ENCODE assay signal across 8 cellular contexts in the genomic region with DNA sequence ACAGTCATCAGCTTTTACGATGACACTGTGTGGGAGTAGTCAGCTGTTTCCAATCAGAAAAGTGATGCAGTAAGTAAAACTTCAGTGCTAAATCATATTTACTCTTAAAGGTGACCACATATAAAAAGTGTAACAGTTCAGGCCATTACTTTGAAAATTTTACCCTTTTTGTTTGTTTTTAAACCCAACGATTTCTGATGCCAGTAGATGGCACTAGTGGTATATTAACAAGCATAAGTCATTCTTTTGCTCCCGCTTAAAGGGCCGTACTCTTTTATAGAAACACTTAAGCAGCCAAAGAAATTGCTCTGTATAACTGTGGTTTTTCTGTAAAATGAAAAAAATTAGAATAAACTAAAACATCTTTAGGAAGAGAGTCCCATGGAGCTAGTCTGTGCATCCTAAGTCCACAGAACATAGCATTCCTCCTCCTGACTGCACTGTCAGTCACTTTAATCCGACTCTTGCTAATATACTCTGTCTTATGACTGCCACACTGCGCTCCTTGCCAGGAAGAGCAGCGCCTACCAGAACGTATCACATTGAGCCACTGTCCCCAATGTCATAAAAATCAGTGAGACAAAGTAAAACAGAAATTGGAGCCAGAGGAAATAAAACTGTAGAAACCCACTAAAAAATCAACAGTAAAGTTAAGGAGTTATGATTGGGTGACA. TPM values are rescaled to one million over a fixed set of nuclear protein-coding genes. Genes with fewer than 3 reads are reported as not detected.
A peak's percentile ranks its signal among the peaks of the same experiment; 100 is the strongest.
DNase-seq lines count a peak whose midpoint lies in the region; ATAC-seq and TF ChIP-seq lines count a peak whose summit lies in the region.

No MANE protein-coding gene starts in this region.

- no peaks in the 10 kb centered on the region for H3K4me1 ChIP-seq in BE2C
- H3K4me1 ChIP-seq in left lung: peaks cover 0 to 19% of the 10 kb centered on the region in 2 donors
- peaks cover 2 to 13% (median 7%) of the 10 kb centered on the region in 4 donors for H3K4me1 ChIP-seq in upper lobe of left lung

- ATAC-seq in left lung (peak; percentile 53), upper lobe of left lung (ENCODE audit: low FRiP score in 2 of 2) (peak in 1 of 2 donors; percentile 61), HG03520 (IDR thresholded peaks at IDR 0.05; ENCODE audit: unreplicated experiment) (no peak)

- TF ChIP-seq CTCF in BE2C (IDR thresholded peaks at IDR 0.05; ENCODE audit: low read depth, low read length): peak; percentile 57
- peak; percentile 34 to 42 for TF ChIP-seq CTCF in left lung (IDR thresholded peaks at IDR 0.05)
- peak in 4 of 6 experiments; percentile 41 to 55 (median 54) for TF ChIP-seq CTCF in upper lobe of left lung (IDR thresholded peaks at IDR 0.05)

- no peaks in the 10 kb centered on the region for H3K36me3 ChIP-seq in BE2C
- H3K36me3 ChIP-seq in H7 (replicated peaks; ENCODE audit: control insufficient read depth, insufficient read depth, low read length): peaks cover 1% of the 10 kb centered on the region
- H3K36me3 ChIP-seq in left lung: peaks cover 0 to 23% of the 10 kb centered on the region in 2 donors
- H3K36me3 ChIP-seq in upper lobe of left lung: peaks cover 0 to 13% (median 7%) of the 10 kb centered on the region in 4 donors

- H3K9me3 ChIP-seq in BE2C: no peaks in the 10 kb centered on the region
- no peaks in the 10 kb centered on the region for H3K9me3 ChIP-seq in left lung
- H3K9me3 ChIP-seq in upper lobe of left lung: no peaks in the 10 kb centered on the region

- no peak for TF ChIP-seq POLR2A in upper lobe of left lung (IDR thresholded peaks at IDR 0.05)

- intact Hi-C loops in left lung (cut with DNase I): loop anchor here in 1 of 2 donors (10.0 kb wide), 1 partner anchor 336 kb away; no protein-coding TSS in a partner anchor

- H3K4me3 ChIP-seq in BE2C (ENCODE audit: low read depth, low read length) (no peak overlapping the region), H7 (ENCODE audit: insufficient read depth, low read depth, low read length) (no peak overlapping the region), left lung (no peak overlapping the region), upper lobe of left lung (no peak overlapping the region)

- H3K27ac ChIP-seq in left lung (no peak overlapping the region), upper lobe of left lung (peak overlapping the region in 1 of 4 donors; percentile 6)

- no peak for TF ChIP-seq EP300 in upper lobe of left lung (IDR thresholded peaks at IDR 0.05)

- peaks cover 76% of the 10 kb centered on the region for H3K27me3 ChIP-seq in BE2C
- no peaks in the 10 kb centered on the region for H3K27me3 ChIP-seq in H7 (ENCODE audit: control insufficient read depth, insufficient read depth, low read length)
- H3K27me3 ChIP-seq in left lung: no peaks in the 10 kb centered on the region
- H3K27me3 ChIP-seq in upper lobe of left lung: no peaks in the 10 kb centered on the region

- DNase-seq in BE2C (no peak), H7 (peak; percentile 64), NCI-H82 treated with DMSO at 0.1 percent for 48 hours (lab: John Stamatoyannopoulos, UW; ENCODE audit: unreplicated experiment) (peak; percentile 55), cerebellar cortex (ENCODE audit: low spot score) (peak; percentile 87), left lung (no peak), upper lobe of left lung (no peak), occipital lobe (lab: John Stamatoyannopoulos, UW) (no peak)

- 36 to 41% methylated on average over 8 of the region's 8 CpGs for WGBS in upper lobe of left lung, 2 donors

RNA-seq across cellular contexts. Expression of a gene that starts 25.1 kb away (rescaled TPM):
- 55.5 TPM for polyA plus RNA-seq in BE2C (2012; ENCODE audit: insufficient read depth, insufficient read length, low read depth)
- total RNA-seq in H7 (2014; rRNA removed; shearing (Covaris generic)): 48.1 and 60.2 TPM in 2 replicates
- total RNA-seq in left lung (10 to 100 TPM; 47.6 to 50.0 TPM), upper lobe of left lung (10 to 100 TPM; 11.5 to 68.0 (median 48.6) TPM), occipital lobe (6.6 TPM)

RNA-seq across cellular contexts. Expression of a gene that starts 51.4 kb away (rescaled TPM):
- polyA plus RNA-seq in BE2C (2012; ENCODE audit: insufficient read depth, insufficient read length, low read depth): not detected
- 0.35 TPM in 1 of 2 replicates, not detected in the other for total RNA-seq in H7 (2014; rRNA removed; shearing (Covaris generic))
- not detected for total RNA-seq in left lung
- total RNA-seq in upper lobe of left lung: not detected
- total RNA-seq in occipital lobe: not detected

Comparison
In these comparisons a context has a peak if more than half of its experiments do, and no peak if none do; other contexts are left out.
1. DNase-seq: peak in H7 (single experiment), NCI-H82 treated with DMSO at 0.1 percent for 48 hours (single experiment) and cerebellar cortex (single experiment); none in BE2C (single experiment), left lung (0 of 2), upper lobe of left lung (0 of 2) and occipital lobe (single experiment).
2. Peak in every context shown above with its lines, with median percentiles within 50 percentile points of each other: CTCF ChIP-seq.